In genomic region chr20:61771805-61772350, GRCh38 we compare ENCODE assay signal across 21 cellular contexts.
DNase-seq lines count a peak whose midpoint lies in the region; ATAC-seq, FAIRE-seq and TF ChIP-seq lines count a peak whose summit lies in the region.
"Had no signal": no experiment of that assay in that cellular context is flagged by ENCODE, and none has a peak within 500 bp of the region (broad histone marks: within the 10 kb centered on the region; RNA-seq: fewer than 3 reads in every experiment).

No MANE protein-coding gene starts in this region.

- H3K27ac ChIP-seq in suprapubic skin (no peak overlapping the region), endodermal cell (ENCODE audit: low read depth, low read length) (no peak overlapping the region)

- no peak overlapping the region for H3K4me3 ChIP-seq in suprapubic skin
- no peak overlapping the region for H3K4me3 ChIP-seq in endodermal cell (ENCODE audit: low read length)
- H3K4me3 ChIP-seq: GM23338 had no signal

- 85% methylated on average over 8 of the region's 8 CpGs for WGBS in suprapubic skin
- WGBS in endodermal cell (ENCODE audit: insufficient coverage in 1 of 2, insufficient read length in 1 of 2), 2 experiments = 88 to 91% methylated on average over 3 to 8 of the region's 8 CpGs

- H3K9me3 Mint-ChIP-seq in endodermal cell = no peaks in the 10 kb centered on the region
- H3K9me3 Mint-ChIP-seq: GM23338, H9 had no signal

- H3K36me3 Mint-ChIP-seq in endodermal cell (ENCODE audit: low read depth) = no peaks in the 10 kb centered on the region
- H3K36me3 Mint-ChIP-seq: CD4-positive, alpha-beta memory T cell had no signal

- no peak for TF ChIP-seq CTCF in suprapubic skin (IDR thresholded peaks at IDR 0.05)
- TF ChIP-seq CTCF in endodermal cell (conservative IDR thresholded peaks at IDR 0.05) = no peak

- intact Hi-C loops in posterior vena cava (cut with DNase I) = no loop called here

- H3K9me3 ChIP-seq in suprapubic skin (no peaks in the 10 kb centered on the region), endodermal cell (ENCODE audit: control insufficient read depth, low read length) (no peaks in the 10 kb centered on the region)

- H3K27me3 ChIP-seq in suprapubic skin = peaks cover 16% of the 10 kb centered on the region
- H3K27me3 ChIP-seq in endodermal cell (ENCODE audit: control insufficient read depth, insufficient read depth, low read length, poor library complexity, severe bottlenecking) = no peaks in the 10 kb centered on the region

- H3K4me3 Mint-ChIP-seq in endodermal cell = no peak overlapping the region
- H3K4me3 Mint-ChIP-seq: CD4-positive, alpha-beta memory T cell; GM23338; H9; HFFc6 had no signal

- peaks cover 8% of the 10 kb centered on the region for H3K27me3 Mint-ChIP-seq in endodermal cell (ENCODE audit: insufficient read depth)
- H3K27me3 Mint-ChIP-seq: CD4-positive, alpha-beta memory T cell had no signal

- H3K9ac ChIP-seq in endodermal cell (ENCODE audit: extremely low read depth, low read length, poor library complexity, severe bottlenecking) = no peak overlapping the region

- no peak for TF ChIP-seq POLR2A in suprapubic skin (IDR thresholded peaks at IDR 0.05)

- no peaks in the 10 kb centered on the region for H3K4me1 Mint-ChIP-seq in endodermal cell
- H3K4me1 Mint-ChIP-seq: GM23338, H9 had no signal

- H3K4me1 ChIP-seq in suprapubic skin (peaks cover 3% of the 10 kb centered on the region), endodermal cell (ENCODE audit: control insufficient read depth, insufficient read depth, low read length) (no peaks in the 10 kb centered on the region)

- DNase-seq in HTR-8/SVneo (ENCODE audit: insufficient read length, low spot score) (no peak), SW480 (ENCODE audit: low spot score) (peak; percentile 21), posterior vena cava (ENCODE audit: low spot score) (peak; percentile 26), suprapubic skin (ENCODE audit: low spot score in 2 of 2) (peak; percentile 32 to 58), DMS79 treated with DMSO at 0.1 percent for 48 hours (lab: John Stamatoyannopoulos, UW) (no peak), endodermal cell (no peak)
- no peak for DNase-seq in activated T-cell treated with anti-CD3 and anti-CD28 coated beads, Interleukin-2, amount 50 U/mL, for 1 hour
- DNase-seq: C1 segment of cervical spinal cord; Calu3; CD4-positive, alpha-beta memory T cell; COR-L47; DMS53; DND-41; H9; HFFc6 had no signal

- ATAC-seq in HG03460 (IDR thresholded peaks at IDR 0.05; ENCODE audit: unreplicated experiment) = no peak
- ATAC-seq: GM23338, HCT116 had no signal

- H3K36me3 ChIP-seq in suprapubic skin (no peaks in the 10 kb centered on the region), endodermal cell (ENCODE audit: control insufficient read depth, insufficient read depth, low read length) (no peaks in the 10 kb centered on the region)

- H3K27ac Mint-ChIP-seq in endodermal cell = no peak overlapping the region
- H3K27ac Mint-ChIP-seq: GM23338, H9, HFFc6 had no signal

- TF ChIP-seq EP300 in suprapubic skin (IDR thresholded peaks at IDR 0.05) = no peak

- FAIRE-seq in HTR-8/SVneo (lab: Jason Lieb, UNC) = peak; percentile 60
- FAIRE-seq: G401.6, GM12892, GM19239 had no signal

Comparison
In these comparisons a context has a peak if more than half of its experiments do, and no peak if none do; other contexts are left out.
1. DNase-seq: peak in SW480 (single experiment), posterior vena cava (single experiment) and suprapubic skin (2 of 2); none in HTR-8/SVneo (single experiment), activated T-cell treated with anti-CD3 and anti-CD28 coated beads, Interleukin-2, amount 50 U/mL, for 1 hour (single experiment), DMS79 treated with DMSO at 0.1 percent for 48 hours (single experiment) and endodermal cell (single experiment).